In the genomic region with DNA sequence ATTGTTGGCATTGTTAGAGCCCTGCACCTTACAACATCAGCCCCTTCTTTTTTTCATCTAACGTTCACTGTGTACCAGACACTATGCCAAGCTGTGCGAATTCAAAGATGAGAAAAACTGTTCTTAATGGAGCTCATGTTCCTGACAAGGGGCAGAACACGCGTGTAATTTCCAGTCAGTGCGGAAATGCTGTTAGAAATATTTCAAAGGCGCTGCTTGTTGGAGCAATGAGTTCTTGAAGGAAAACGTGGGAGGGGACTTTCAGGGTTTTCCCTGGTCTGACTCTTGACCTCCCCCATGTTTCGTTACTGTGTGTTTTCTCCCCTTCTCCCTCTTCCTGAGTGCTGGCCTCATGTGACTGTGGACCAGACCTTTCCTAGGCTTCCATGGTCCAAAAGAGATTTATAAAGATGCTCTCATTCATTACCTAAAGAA, we compare ENCODE assay signal across 8 cellular contexts. TPM values are rescaled to one million over a fixed set of nuclear protein-coding genes. Genes with fewer than 3 reads are reported as not detected.
DNase-seq lines count a peak whose midpoint lies in the region; ATAC-seq and TF ChIP-seq lines count a peak whose summit lies in the region.

No MANE protein-coding gene starts in this region.

- H3K4me1 ChIP-seq in ES-I3 (ENCODE audit: insufficient read depth, low read length) (peaks cover 12% of the 10 kb centered on the region; the same call in 1 of the 2 replicates), OCI-LY7 (ENCODE audit: insufficient read depth, low read length, poor library complexity, severe bottlenecking) (peaks cover 58% of the 10 kb centered on the region)

- CTCF ChIA-PET in OCI-LY7 (lab: Charles Lee; ENCODE audit: unreplicated experiment), result interaction anchor here (2.8 kb wide), 1 partner anchor 22 kb away, joined by 8 read pairs; a partner anchor contains a TSS

- TSS peak; percentile 53 for BruUV-seq in OCI-LY7 (replicated peaks; lab: Mats Ljungman, UMichigan)

- peaks cover 15% of the 10 kb centered on the region for H3K36me3 Mint-ChIP-seq in chondrocyte (ENCODE audit: low read depth)
- peaks cover 39% of the 10 kb centered on the region for H3K36me3 Mint-ChIP-seq in natural killer cell treated with Interleukin-12 subunit alpha and Interleukin-12 subunit beta and Interleukin-15 and Interleukin-18, amount 100 ng/mL, for 72 hours

- no peaks in the 10 kb centered on the region for H3K27me3 Mint-ChIP-seq in chondrocyte (ENCODE audit: low read depth)
- no peaks in the 10 kb centered on the region for H3K27me3 Mint-ChIP-seq in natural killer cell treated with Interleukin-12 subunit alpha and Interleukin-12 subunit beta and Interleukin-15 and Interleukin-18, amount 100 ng/mL, for 72 hours

- no peak for ATAC-seq in natural killer cell treated with Interleukin-12 subunit alpha and Interleukin-12 subunit beta and Interleukin-15 and Interleukin-18, amount 100 ng/mL, for 72 hours
- ATAC-seq in HG02885 (IDR thresholded peaks at IDR 0.05; ENCODE audit: poor library complexity, unreplicated experiment), result no peak

- DNase-seq in OCI-LY7 (ENCODE audit: low spot score) (peak; percentile 35), chondrocyte (ENCODE audit: low spot score) (no peak), AG20443 (ENCODE audit: low spot score) (no peak), ureter (ENCODE audit: low spot score) (no peak), A172 (ENCODE audit: low spot score) (no peak)
- DNase-seq in natural killer cell treated with Interleukin-12 subunit alpha and Interleukin-12 subunit beta and Interleukin-15 and Interleukin-18, amount 100 ng/mL, for 72 hours (ENCODE audit: low spot score), result no peak

- POLR2A ChIA-PET in OCI-LY7 (lab: Charles Lee), result interaction anchor here (0.6 to 7.1 kb wide), 11 partner anchors 8 to 967 kb away, joined by 3 to 118 read pairs (median 7); a partner anchor contains a TSS

- intact Hi-C loops in OCI-LY7 (cut with micrococcal nuclease; ENCODE audit: unreplicated experiment), result loop anchor here (1.0 kb wide), 2 partner anchors 22 to 53 kb away; a partner anchor contains a TSS

- H3K4me1 Mint-ChIP-seq in chondrocyte (ENCODE audit: low read depth), result peaks cover 57% of the 10 kb centered on the region
- H3K4me1 Mint-ChIP-seq in natural killer cell treated with Interleukin-12 subunit alpha and Interleukin-12 subunit beta and Interleukin-15 and Interleukin-18, amount 100 ng/mL, for 72 hours (ENCODE audit: low read depth in 2 of 2), result peaks cover 55% of the 10 kb centered on the region in 2 donors

- H3K4me3 ChIP-seq in OCI-LY7 (ENCODE audit: low read depth, low read length, poor library complexity, severe bottlenecking), result peak overlapping the region; percentile 84

- H3K9me3 ChIP-seq in ES-I3 (ENCODE audit: control insufficient read depth, insufficient read depth, low read length), result no peaks in the 10 kb centered on the region
- H3K9me3 ChIP-seq in OCI-LY7 (ENCODE audit: low read length), result no peaks in the 10 kb centered on the region

- H3K27ac Mint-ChIP-seq in chondrocyte (ENCODE audit: unreplicated experiment), result peak overlapping the region; percentile 100
- H3K27ac Mint-ChIP-seq in natural killer cell treated with Interleukin-12 subunit alpha and Interleukin-12 subunit beta and Interleukin-15 and Interleukin-18, amount 100 ng/mL, for 72 hours, result peak overlapping the region; percentile 98 to 100

- peaks cover 59% of the 10 kb centered on the region for H3K79me2 ChIP-seq in OCI-LY7 (ENCODE audit: insufficient read depth, low read depth, low read length)

- H3K9me3 Mint-ChIP-seq in chondrocyte (ENCODE audit: low read depth), result no peaks in the 10 kb centered on the region
- H3K9me3 Mint-ChIP-seq in natural killer cell treated with Interleukin-12 subunit alpha and Interleukin-12 subunit beta and Interleukin-15 and Interleukin-18, amount 100 ng/mL, for 72 hours, result no peaks in the 10 kb centered on the region

- H3K36me3 ChIP-seq in ES-I3 (ENCODE audit: insufficient read depth, low read length) (peaks cover 26% of the 10 kb centered on the region), OCI-LY7 (ENCODE audit: insufficient read depth, low read length) (peaks cover 56% of the 10 kb centered on the region)

- H2AFZ ChIP-seq in OCI-LY7 (ENCODE audit: low read length), result no peak overlapping the region

- H3K9me2 ChIP-seq in OCI-LY7 (ENCODE audit: insufficient read depth, low read length), result no peaks in the 10 kb centered on the region

- TF ChIP-seq CTCF in OCI-LY7 (conservative IDR thresholded peaks at IDR 0.05; ENCODE audit: low read length) (no peak), chondrocyte (IDR thresholded peaks at IDR 0.05) (no peak)

- peak overlapping the region; percentile 91 for H3K4me3 Mint-ChIP-seq in chondrocyte (ENCODE audit: unreplicated experiment)
- peak overlapping the region; percentile 99 for H3K4me3 Mint-ChIP-seq in natural killer cell treated with Interleukin-12 subunit alpha and Interleukin-12 subunit beta and Interleukin-15 and Interleukin-18, amount 100 ng/mL, for 72 hours

- H3K9ac ChIP-seq in ES-I3 (ENCODE audit: low read depth, low read length), result peak overlapping the region; percentile 96

- peaks cover 38% of the 10 kb centered on the region for H4K20me1 ChIP-seq in OCI-LY7 (ENCODE audit: insufficient read depth, low read length)

- peak overlapping the region; percentile 81 for H3K4me2 ChIP-seq in OCI-LY7 (ENCODE audit: low read length)

- peak overlapping the region; percentile 88 for H3K27ac ChIP-seq in OCI-LY7 (ENCODE audit: low read depth, low read length, poor library complexity, severe bottlenecking)

RNA-seq across cellular contexts. Expression of a gene that starts 1.5 kb away (rescaled TPM):
- 220 and 250 TPM in 2 replicates for total RNA-seq in OCI-LY7 (2014; rRNA removed; shearing (Covaris generic))
- 365 and 375 TPM in 2 replicates for total RNA-seq in OCI-LY7 (2022)
- total RNA-seq in chondrocyte, result 74.0 to 366 TPM (median 363 TPM) in 3 replicates
- total RNA-seq in natural killer cell treated with Interleukin-12 subunit alpha and Interleukin-12 subunit beta and Interleukin-15 and Interleukin-18, amount 100 ng/mL, for 72 hours, result 100 to 1,000 TPM; 384 to 480 TPM
- 92.5 TPM for total RNA-seq in ureter
- 91.8 and 104 TPM in 2 replicates for total RNA-seq in A172 (2014; rRNA removed; shearing (Covaris generic))

RNA-seq across cellular contexts. Expression of a gene that starts 21.2 kb away (rescaled TPM):
- total RNA-seq in OCI-LY7 (2014; rRNA removed; shearing (Covaris generic)), result 79.1 and 110 TPM in 2 replicates
- total RNA-seq in OCI-LY7 (2022) (144 and 149 TPM in 2 replicates), chondrocyte (78.3 to 96.1 TPM (median 81.0 TPM) in 3 replicates), ureter (96.9 TPM)
- 100 to 1,000 TPM; 167 to 228 TPM for total RNA-seq in natural killer cell treated with Interleukin-12 subunit alpha and Interleukin-12 subunit beta and Interleukin-15 and Interleukin-18, amount 100 ng/mL, for 72 hours
- 187 and 196 TPM in 2 replicates for total RNA-seq in A172 (2014; rRNA removed; shearing (Covaris generic))

RNA-seq across cellular contexts. Expression of a gene that starts 52.2 kb away (rescaled TPM):
- 33.6 and 45.8 TPM in 2 replicates for total RNA-seq in OCI-LY7 (2014; rRNA removed; shearing (Covaris generic))
- total RNA-seq in OCI-LY7 (2022) (48.3 and 53.3 TPM in 2 replicates), chondrocyte (27.4 to 46.4 TPM (median 27.8 TPM) in 3 replicates), ureter (40.6 TPM)
- total RNA-seq in natural killer cell treated with Interleukin-12 subunit alpha and Interleukin-12 subunit beta and Interleukin-15 and Interleukin-18, amount 100 ng/mL, for 72 hours, result 10 to 100 TPM; 68.0 to 72.5 TPM
- total RNA-seq in A172 (2014; rRNA removed; shearing (Covaris generic)), result 135 and 238 TPM in 2 replicates
